ENCODE assay signal across 25 cellular contexts in genomic region chr10:131738396-131738735, GRCh38.
DNase-seq lines count a peak whose midpoint lies in the region; ATAC-seq, FAIRE-seq and TF ChIP-seq lines count a peak whose summit lies in the region.
"Had no signal": no experiment of that assay in that cellular context is flagged by ENCODE, and none has a peak within 500 bp of the region (broad histone marks: within the 10 kb centered on the region; RNA-seq: fewer than 3 reads in every experiment).

No MANE protein-coding gene starts in this region.

- H3K36me3 Mint-ChIP-seq in activated CD4-positive, alpha-beta memory T cell treated with anti-CD3 and anti-CD28 coated beads for 36 hours: no peaks in the 10 kb centered on the region
- H3K36me3 Mint-ChIP-seq in activated CD4-positive, alpha-beta memory T cell treated with anti-CD3 and anti-CD28 coated beads, Interleukin-2, amount 10 ng/mL, durations not matched to agents 7 days and 5 days (ENCODE audit: low read depth): no peaks in the 10 kb centered on the region
- H3K36me3 Mint-ChIP-seq: CD8-positive, alpha-beta T cell had no signal

- no peak overlapping the region for H4K8ac ChIP-seq in H1 (ENCODE audit: extremely low read depth, insufficient read depth, low read length)
- no peak overlapping the region for H4K8ac ChIP-seq in neuronal stem cell (ENCODE audit: low read depth, low read length)

- H3K14ac ChIP-seq in H1 (ENCODE audit: insufficient read length): no peak overlapping the region
- H3K14ac ChIP-seq in neuronal stem cell (ENCODE audit: low read length): no peak overlapping the region

- intact Hi-C loops in activated CD4-positive, alpha-beta memory T cell treated with anti-CD3 and anti-CD28 coated beads for 36 hours (cut with micrococcal nuclease): no loop called here
- intact Hi-C loops in upper lobe of right lung (cut with DNase I): no loop called here

- peaks cover 13% of the 10 kb centered on the region for H3K27me3 Mint-ChIP-seq in activated CD4-positive, alpha-beta memory T cell treated with anti-CD3 and anti-CD28 coated beads for 36 hours
- H3K27me3 Mint-ChIP-seq in activated CD4-positive, alpha-beta memory T cell treated with anti-CD3 and anti-CD28 coated beads, Interleukin-2, amount 10 ng/mL, durations not matched to agents 7 days and 5 days: no peaks in the 10 kb centered on the region

- 92% methylated on average over 10 of the region's 11 CpGs; no CpG with 5 or more reads in 1 of the 2 experiments for WGBS in H1 (ENCODE audit: extremely low coverage in 1 of 2, insufficient coverage in 1 of 2, insufficient read length in 1 of 2, insufficient replicate concordance in 2 of 2, low coverage in 1 of 2, low lambda C conversion rate in 2 of 2, missing lambda C conversion rate in 1 of 2), 2 experiments
- no CpG with 5 or more reads among the region's 11 CpGs for WGBS in neuronal stem cell (ENCODE audit: extremely low coverage in 2 of 2, insufficient read length in 2 of 2, insufficient replicate concordance in 1 of 2), 2 donors

- no peak overlapping the region for H2AFZ ChIP-seq in H1 (ENCODE audit: low read length)
- no peak overlapping the region for H2AFZ ChIP-seq in neuronal stem cell (ENCODE audit: low read length)

- TF ChIP-seq POLR2A in H1 (IDR thresholded peaks at IDR 0.05; ENCODE audit: control extremely low read depth in 1 of 2, low read depth in 2 of 2, low read length in 2 of 2): no peak
- no peak for TF ChIP-seq POLR2A in erythroblast (IDR thresholded peaks at IDR 0.05; ENCODE audit: low read length)

- TF ChIP-seq CTCF in H1 (IDR thresholded peaks at IDR 0.05; ENCODE audit: control extremely low read depth in 1 of 3, insufficient read depth in 1 of 3, low read depth in 1 of 3, low read length in 3 of 3): no peak
- no peak for TF ChIP-seq CTCF in upper lobe of right lung (IDR thresholded peaks at IDR 0.05)

- no peak for TF ChIP-seq EP300 in H1 (IDR thresholded peaks at IDR 0.05; ENCODE audit: borderline replicate concordance in 1 of 2, low read depth in 2 of 2, low read length in 2 of 2)

- H2BK120ac ChIP-seq in H1 (replicated peaks; ENCODE audit: low read depth, low read length) (no peak overlapping the region), neuronal stem cell (ENCODE audit: low read depth, low read length) (no peak overlapping the region)

- H3K56ac ChIP-seq in H1 (replicated peaks; ENCODE audit: insufficient read length, low read depth, low read length): no peak overlapping the region

- peaks cover 0 to 3% (median 1%) of the 10 kb centered on the region in 4 experiments; a peak in 6 of 7 replicates for H3K4me1 ChIP-seq in H1 (replicated peaks in 1 of 4; ENCODE audit: control insufficient read depth in 3 of 4, insufficient read depth in 4 of 4, low read length in 3 of 4)
- peaks cover 9 to 10% of the 10 kb centered on the region in 2 donors for H3K4me1 ChIP-seq in neuronal stem cell (ENCODE audit: control insufficient read depth in 2 of 2, insufficient read depth in 1 of 2, low read depth in 1 of 2, low read length in 2 of 2)
- H3K4me1 ChIP-seq in upper lobe of right lung: no peaks in the 10 kb centered on the region
- H3K4me1 ChIP-seq: BE2C, SJSA1 had no signal

- no peaks in the 10 kb centered on the region for H4K20me1 ChIP-seq in H1 (replicated peaks in 1 of 2; ENCODE audit: control insufficient read depth in 1 of 2, insufficient read depth in 2 of 2, low read length in 2 of 2)

- H3K4me3 ChIP-seq in H1 (ENCODE audit: extremely low read depth in 1 of 4, insufficient read depth in 2 of 4, low read depth in 3 of 4, low read length in 4 of 4) (no peak overlapping the region), neuronal stem cell (ENCODE audit: low read length in 2 of 2) (no peak overlapping the region), upper lobe of right lung (no peak overlapping the region)
- H3K4me3 ChIP-seq: SJSA1 had no signal

- no peak overlapping the region for H4K5ac ChIP-seq in H1 (ENCODE audit: insufficient read length, low read depth, low read length)

- H3K27ac Mint-ChIP-seq in activated CD4-positive, alpha-beta memory T cell treated with anti-CD3 and anti-CD28 coated beads for 36 hours: no peak overlapping the region
- H3K27ac Mint-ChIP-seq in activated CD4-positive, alpha-beta memory T cell treated with anti-CD3 and anti-CD28 coated beads, Interleukin-2, amount 10 ng/mL, durations not matched to agents 7 days and 5 days: no peak overlapping the region
- H3K27ac Mint-ChIP-seq: CD8-positive, alpha-beta T cell had no signal

- no peak overlapping the region for H3K4ac ChIP-seq in H1 (replicated peaks; ENCODE audit: insufficient read length, low read depth, low read length)
- H3K4ac ChIP-seq in neuronal stem cell (ENCODE audit: low read length): no peak overlapping the region

- H3K4me2 ChIP-seq in H1 (ENCODE audit: insufficient read depth in 1 of 2, low read depth in 2 of 2, low read length in 2 of 2) (no peak overlapping the region), neuronal stem cell (ENCODE audit: insufficient read depth, low read length, poor library complexity, severe bottlenecking) (no peak overlapping the region)

- H2AK5ac ChIP-seq in H1 (ENCODE audit: low read depth, low read length) (no peak overlapping the region), neuronal stem cell (ENCODE audit: low read depth, low read length) (peak overlapping the region; percentile 89)

- TF ChIP-seq RAD21 in H1 (IDR thresholded peaks at IDR 0.05 in 1 of 2, conservative IDR thresholded peaks at IDR 0.05 in 1 of 2; ENCODE audit: low read depth in 2 of 2, low read length in 2 of 2): no peak

- H3K18ac ChIP-seq in H1 (ENCODE audit: extremely low read depth, low read length): no peak overlapping the region
- peak overlapping the region; percentile 7 for H3K18ac ChIP-seq in neuronal stem cell (ENCODE audit: low read length)

- CTCF ChIA-PET in activated CD4-positive, alpha-beta memory T cell treated with anti-CD3 and anti-CD28 coated beads for 36 hours (lab: Charles Lee): no interaction called here
- CTCF ChIA-PET in activated CD4-positive, alpha-beta memory T cell treated with anti-CD3 and anti-CD28 coated beads, Interleukin-2, amount 10 ng/mL, durations not matched to agents 7 days and 5 days (lab: Charles Lee): no interaction called here
- CTCF ChIA-PET in H1 (lab: Charles Lee; ENCODE audit: partially characterized antibody): interaction anchor here (1.0 kb wide), 1 partner anchor 11 kb away, joined by 3 read pairs; no protein-coding TSS in a partner anchor

- peak; percentile 4 for DNase-seq in activated CD4-positive, alpha-beta memory T cell treated with anti-CD3 and anti-CD28 coated beads for 36 hours
- no peak for DNase-seq in activated CD4-positive, alpha-beta memory T cell treated with anti-CD3 and anti-CD28 coated beads, Interleukin-2, amount 10 ng/mL, durations not matched to agents 7 days and 5 days
- peak in 1 of 2 experiments; percentile 29 for DNase-seq in H1 (ENCODE audit: low read depth in 1 of 2, low spot score in 2 of 2)
- DNase-seq in neuronal stem cell (ENCODE audit: low spot score): no peak
- peak; percentile 48 for DNase-seq in upper lobe of right lung
- DNase-seq in NCI-H1092 treated with DMSO at 0.1 percent for 48 hours (lab: John Stamatoyannopoulos, UW): no peak
- no peak for DNase-seq in erythroblast (lab: John Stamatoyannopoulos, UW)
- no peak for DNase-seq in EL
- DNase-seq: BE2C; CD8-positive, alpha-beta T cell; DMS79; NCI-H1417; NCI-H1930; NCI-H2171; NCI-H446; NCI-H69; NK-92 treated with Interleukin-12 subunit alpha and Interleukin-12 subunit beta, amount 100 ng/mL, for 24 hours; OCI-M1 had no signal

- H3K23ac ChIP-seq in H1 (ENCODE audit: insufficient read length): no peak overlapping the region
- H3K23ac ChIP-seq in neuronal stem cell (ENCODE audit: low read depth, low read length, poor library complexity): peak overlapping the region; percentile 22

- POLR2A ChIA-PET in activated CD4-positive, alpha-beta memory T cell treated with anti-CD3 and anti-CD28 coated beads for 36 hours (lab: Charles Lee): no interaction called here
- POLR2A ChIA-PET in activated CD4-positive, alpha-beta memory T cell treated with anti-CD3 and anti-CD28 coated beads, Interleukin-2, amount 10 ng/mL, durations not matched to agents 7 days and 5 days (lab: Charles Lee): no interaction called here
- POLR2A ChIA-PET in H1 (lab: Charles Lee; ENCODE audit: partially characterized antibody): no interaction called here

- H2BK5ac ChIP-seq in H1 (ENCODE audit: low read depth, low read length) (peak overlapping the region; percentile 44; the same call in 1 of the 2 replicates), neuronal stem cell (ENCODE audit: low read length) (no peak overlapping the region)

- H2BK15ac ChIP-seq in H1 (ENCODE audit: low read length): no peak overlapping the region; the same call in 1 of the 2 replicates
- peak overlapping the region; percentile 69 for H2BK15ac ChIP-seq in neuronal stem cell (ENCODE audit: low read length)

- H2BK12ac ChIP-seq in H1 (ENCODE audit: low read depth, low read length) (peak overlapping the region; percentile 39; the same call in 1 of the 2 replicates), neuronal stem cell (ENCODE audit: low read length) (peak overlapping the region; percentile 82)

- no peaks in the 10 kb centered on the region for H3K4me1 Mint-ChIP-seq in activated CD4-positive, alpha-beta memory T cell treated with anti-CD3 and anti-CD28 coated beads for 36 hours (ENCODE audit: low read depth)
- no peaks in the 10 kb centered on the region for H3K4me1 Mint-ChIP-seq in activated CD4-positive, alpha-beta memory T cell treated with anti-CD3 and anti-CD28 coated beads, Interleukin-2, amount 10 ng/mL, durations not matched to agents 7 days and 5 days

- H3K27me3 ChIP-seq in H1 (replicated peaks in 1 of 4; ENCODE audit: control insufficient read depth in 3 of 4, extremely low read depth in 1 of 4, insufficient read depth in 3 of 4, low read length in 3 of 4) (no peaks in the 10 kb centered on the region), neuronal stem cell (ENCODE audit: control insufficient read depth in 3 of 3, insufficient read depth in 3 of 3, low read depth in 1 of 3, low read length in 3 of 3) (no peaks in the 10 kb centered on the region), upper lobe of right lung (peaks cover 7% of the 10 kb centered on the region)
- H3K27me3 ChIP-seq: BE2C, SJSA1 had no signal

- H3K4me3 Mint-ChIP-seq in activated CD4-positive, alpha-beta memory T cell treated with anti-CD3 and anti-CD28 coated beads for 36 hours: no peak overlapping the region
- H3K4me3 Mint-ChIP-seq in activated CD4-positive, alpha-beta memory T cell treated with anti-CD3 and anti-CD28 coated beads, Interleukin-2, amount 10 ng/mL, durations not matched to agents 7 days and 5 days: no peak overlapping the region
- H3K4me3 Mint-ChIP-seq: CD8-positive, alpha-beta T cell had no signal

- peaks cover 5% of the 10 kb centered on the region for H3K9me3 Mint-ChIP-seq in activated CD4-positive, alpha-beta memory T cell treated with anti-CD3 and anti-CD28 coated beads for 36 hours
- H3K9me3 Mint-ChIP-seq in activated CD4-positive, alpha-beta memory T cell treated with anti-CD3 and anti-CD28 coated beads, Interleukin-2, amount 10 ng/mL, durations not matched to agents 7 days and 5 days: peaks cover 7% of the 10 kb centered on the region

- H3K36me3 ChIP-seq in H1 (ENCODE audit: control insufficient read depth in 2 of 4, insufficient read depth in 4 of 4, low read length in 3 of 4) (no peaks in the 10 kb centered on the region), neuronal stem cell (replicated peaks in 1 of 2; ENCODE audit: control insufficient read depth in 2 of 2, insufficient read depth in 2 of 2, low read length in 2 of 2) (no peaks in the 10 kb centered on the region), upper lobe of right lung (no peaks in the 10 kb centered on the region)
- H3K36me3 ChIP-seq: BE2C, SJSA1 had no signal

- H3K23me2 ChIP-seq in H1 (ENCODE audit: low read depth, low read length): no peaks in the 10 kb centered on the region

- H4K91ac ChIP-seq in H1 (replicated peaks; ENCODE audit: insufficient read length, low read length) (no peak overlapping the region), neuronal stem cell (ENCODE audit: low read depth, low read length, poor library complexity) (no peak overlapping the region)

- H3K9ac ChIP-seq in H1 (replicated peaks in 1 of 4; ENCODE audit: extremely low read depth in 1 of 4, low read depth in 3 of 4, low read length in 3 of 4) (no peak overlapping the region), neuronal stem cell (ENCODE audit: low read depth, low read length, poor library complexity) (no peak overlapping the region)

- no peak for FAIRE-seq in H1 (lab: Jason Lieb, UNC)
- FAIRE-seq: D721Med, HTR-8/SVneo had no signal

- H3K27ac ChIP-seq in H1 (ENCODE audit: low read depth, low read length): no peak overlapping the region
- no peak overlapping the region for H3K27ac ChIP-seq in neuronal stem cell (replicated peaks; ENCODE audit: low read length)
- H3K27ac ChIP-seq in upper lobe of right lung: no peak overlapping the region
- H3K27ac ChIP-seq: 22Rv1, HL-60, RWPE1, SJSA1 had no signal

- no peak overlapping the region for H2BK20ac ChIP-seq in H1 (ENCODE audit: low read length)

- H3K79me1 ChIP-seq in H1 (ENCODE audit: low read depth, low read length) (no peaks in the 10 kb centered on the region), neuronal stem cell (ENCODE audit: low read depth, low read length) (no peaks in the 10 kb centered on the region)

- ATAC-seq in upper lobe of right lung: no peak
- ATAC-seq: CD8-positive, alpha-beta T cell; HCT116 had no signal

- no peaks in the 10 kb centered on the region for H3K79me2 ChIP-seq in H1 (ENCODE audit: control insufficient read depth in 1 of 2, insufficient read depth in 2 of 2, low read length in 2 of 2)

- H3K9me3 ChIP-seq in H1 (ENCODE audit: insufficient read depth in 2 of 2, low read depth in 1 of 2, low read length in 1 of 2) (peaks cover 0 to 3% of the 10 kb centered on the region in 2 experiments; a peak in 1 of 4 replicates), neuronal stem cell (replicated peaks in 1 of 2; ENCODE audit: control insufficient read depth in 2 of 2, insufficient read depth in 1 of 2, low read depth in 1 of 2, low read length in 2 of 2) (peaks cover 0 to 9% of the 10 kb centered on the region in 2 donors), upper lobe of right lung (no peaks in the 10 kb centered on the region)
- H3K9me3 ChIP-seq: BE2C had no signal

Comparison
In these comparisons a context has a peak if more than half of its experiments do, and no peak if none do; other contexts are left out.
1. DNase-seq: peak in activated CD4-positive, alpha-beta memory T cell treated with anti-CD3 and anti-CD28 coated beads for 36 hours (single experiment) and upper lobe of right lung (single experiment); none in activated CD4-positive, alpha-beta memory T cell treated with anti-CD3 and anti-CD28 coated beads, Interleukin-2, amount 10 ng/mL, durations not matched to agents 7 days and 5 days (single experiment), neuronal stem cell (single experiment), NCI-H1092 treated with DMSO at 0.1 percent for 48 hours (single experiment), erythroblast (0 of 2) and EL (single experiment).